In genomic region chr9:89955144-89955543, GRCh38 we compare ENCODE assay signal across 25 cellular contexts.
"Had no signal": no experiment of that assay in that cellular context is flagged by ENCODE, and none has a peak within 500 bp of the region (broad histone marks: within the 10 kb centered on the region; RNA-seq: fewer than 3 reads in every experiment).

No MANE protein-coding gene starts in this region.

- DNase-seq: dermis blood vessel endothelial cell; effector memory CD4-positive, alpha-beta T cell; foreskin keratinocyte; heart left ventricle; kidney; natural killer cell; right lobe of liver; stimulated activated CD4-positive, alpha-beta T cell treated with anti-CD3 and anti-CD28 coated beads, Interleukin-12 subunit alpha, Interleukin-12 subunit beta, amount 100 ng/mL, for 4 hours; stimulated activated CD4-positive, alpha-beta T cell treated with anti-CD3 and anti-CD28 coated beads, Interleukin-1b, Interleukin-23, amount 100 ng/mL, for 48 hours; stimulated activated CD4-positive, alpha-beta T cell treated with anti-CD3 and anti-CD28 coated beads, Interleukin-4, amount 100 ng/mL, for 1 hour; stimulated activated CD8-positive, alpha-beta memory T cell treated with anti-CD3 and anti-CD28 coated beads, Interleukin-4, amount 100 ng/mL, for 48 hours; stimulated activated naive CD4-positive, alpha-beta T cell; stimulated activated naive CD8-positive, alpha-beta T cell treated with anti-CD3 and anti-CD28 coated beads, Interleukin-15, amount 100 ng/mL, for 72 hours; transverse colon had no signal

- H3K27me3 Mint-ChIP-seq: memory B cell; stimulated activated naive CD8-positive, alpha-beta T cell treated with anti-CD3 and anti-CD28 coated beads, Interleukin-15, amount 100 ng/mL, for 72 hours had no signal

- H3K36me3 ChIP-seq: esophagus muscularis mucosa, gastroesophageal sphincter, heart left ventricle, right lobe of liver, suprapubic skin, transverse colon, vagina had no signal

- H3K4me3 Mint-ChIP-seq: memory B cell; natural killer cell; stimulated activated naive CD8-positive, alpha-beta T cell treated with anti-CD3 and anti-CD28 coated beads, Interleukin-15, amount 100 ng/mL, for 72 hours had no signal

- H3K27me3 ChIP-seq: esophagus muscularis mucosa, gastroesophageal sphincter, heart left ventricle, hepatocyte, right lobe of liver, suprapubic skin, transverse colon, vagina had no signal

- H3K27ac ChIP-seq: esophagus muscularis mucosa, foreskin keratinocyte, gastroesophageal sphincter, heart left ventricle, hepatocyte, parathyroid adenoma, right lobe of liver, suprapubic skin, transverse colon, vagina had no signal

- H3K27ac Mint-ChIP-seq: memory B cell; natural killer cell; progenitor cell of endocrine pancreas; stimulated activated naive CD8-positive, alpha-beta T cell treated with anti-CD3 and anti-CD28 coated beads, Interleukin-15, amount 100 ng/mL, for 72 hours had no signal

- H3K4me1 Mint-ChIP-seq: memory B cell had no signal

- H3K4me1 ChIP-seq: parathyroid adenoma, right lobe of liver, vagina had no signal

- ATAC-seq: foreskin keratinocyte; gastroesophageal sphincter; heart left ventricle; left lobe of liver; natural killer cell; stimulated activated naive CD8-positive, alpha-beta T cell treated with anti-CD3 and anti-CD28 coated beads, Interleukin-15, amount 100 ng/mL, for 72 hours had no signal

- H3K36me3 Mint-ChIP-seq: memory B cell, natural killer cell had no signal

- H3K9me3 Mint-ChIP-seq: memory B cell, natural killer cell had no signal

- H3K4me3 ChIP-seq: esophagus muscularis mucosa, gastroesophageal sphincter, heart left ventricle, hepatocyte, lung, right lobe of liver, smooth muscle cell, suprapubic skin, transverse colon, vagina had no signal

- H3K9me3 ChIP-seq: esophagus muscularis mucosa, gastroesophageal sphincter, heart left ventricle, right lobe of liver, suprapubic skin, transverse colon, vagina had no signal
